Comparison of ENCODE assay signal across 1 cellular context in genomic region chr21:45413922-45414321, GRCh38.
TF ChIP-seq lines count a peak whose summit lies in the region.

No MANE protein-coding gene starts in this region.

TF ChIP-seq in GM23338, 12 proteins besides CTCF, POLR2A, EP300 and RAD21 (continued from another document):
- no peak for TF ChIP-seq ZNF462 (CRISPR knock-in tag; IDR thresholded peaks at IDR 0.05)
- no peak for TF ChIP-seq ZNF114 (CRISPR knock-in tag; IDR thresholded peaks at IDR 0.05)
- TF ChIP-seq JUNB (IDR thresholded peaks at IDR 0.05; ENCODE audit: unreplicated experiment) = no peak
- no peak for TF ChIP-seq NANOG (IDR thresholded peaks at IDR 0.05; ENCODE audit: borderline replicate concordance)
- no peak for TF ChIP-seq REST (IDR thresholded peaks at IDR 0.05; ENCODE audit: unreplicated experiment)
- TF ChIP-seq CREB1 (CRISPR knock-in tag; IDR thresholded peaks at IDR 0.05; ENCODE audit: low read depth) = no peak
- TF ChIP-seq EZH2 (IDR thresholded peaks at IDR 0.05; ENCODE audit: low read depth, unreplicated experiment) = no peak
